In genomic region chr19:18419195-18419698, GRCh38 we compare ENCODE assay signal across 1 cellular context.
TF ChIP-seq lines count a peak whose summit lies in the region.

TSS of gene SSBP4 (plus strand) at chr19:18419398. CDS start at chr19:18419649, 251 bp downstream.

TF ChIP-seq in HepG2, 621 proteins besides CTCF, POLR2A, EP300 and RAD21 (continued from another document):
- TF ChIP-seq ZBTB14 (CRISPR knock-in tag; IDR thresholded peaks at IDR 0.05) (peak; percentile 93), ZBTB37 (CRISPR knock-in tag; IDR thresholded peaks at IDR 0.05) (no peak), THAP7 (CRISPR knock-in tag; IDR thresholded peaks at IDR 0.05) (no peak), ZNF431 (CRISPR knock-in tag; IDR thresholded peaks at IDR 0.05; ENCODE audit: borderline replicate concordance, low read depth) (0 out of 2 replicates have a peak, but pooled peaks have one; percentile 44), SP4 (CRISPR knock-in tag; IDR thresholded peaks at IDR 0.05) (peak; percentile 70; the same call in 1 of the 2 replicates), PHF20 (CRISPR knock-in tag; IDR thresholded peaks at IDR 0.05) (peak; percentile 50; the same call in 1 of the 2 replicates), TEAD2 (CRISPR knock-in tag; IDR thresholded peaks at IDR 0.05) (no peak), ZFY (CRISPR knock-in tag; IDR thresholded peaks at IDR 0.05) (peak; percentile 68), U2AF2 (IDR thresholded peaks at IDR 0.05; ENCODE audit: low read depth, low read length) (no peak), ZNF777 (CRISPR knock-in tag; IDR thresholded peaks at IDR 0.05) (peak; percentile 75; the same call in 1 of the 2 replicates), HNRNPK (IDR thresholded peaks at IDR 0.05; ENCODE audit: low read depth, low read length, poor library complexity, severe bottlenecking) (peak; percentile 10), IRF2 (CRISPR knock-in tag; IDR thresholded peaks at IDR 0.05) (no peak), RNF2 (conservative IDR thresholded peaks at IDR 0.05; ENCODE audit: low read depth) (0 out of 2 replicates have a peak, but pooled peaks have one; percentile 52), ZMYM4 (CRISPR knock-in tag; IDR thresholded peaks at IDR 0.05) (0 out of 2 replicates have a peak, but pooled peaks have one; percentile 7), ZNF251 (CRISPR knock-in tag; IDR thresholded peaks at IDR 0.05) (no peak)
- TF ChIP-seq, protein P1, sequence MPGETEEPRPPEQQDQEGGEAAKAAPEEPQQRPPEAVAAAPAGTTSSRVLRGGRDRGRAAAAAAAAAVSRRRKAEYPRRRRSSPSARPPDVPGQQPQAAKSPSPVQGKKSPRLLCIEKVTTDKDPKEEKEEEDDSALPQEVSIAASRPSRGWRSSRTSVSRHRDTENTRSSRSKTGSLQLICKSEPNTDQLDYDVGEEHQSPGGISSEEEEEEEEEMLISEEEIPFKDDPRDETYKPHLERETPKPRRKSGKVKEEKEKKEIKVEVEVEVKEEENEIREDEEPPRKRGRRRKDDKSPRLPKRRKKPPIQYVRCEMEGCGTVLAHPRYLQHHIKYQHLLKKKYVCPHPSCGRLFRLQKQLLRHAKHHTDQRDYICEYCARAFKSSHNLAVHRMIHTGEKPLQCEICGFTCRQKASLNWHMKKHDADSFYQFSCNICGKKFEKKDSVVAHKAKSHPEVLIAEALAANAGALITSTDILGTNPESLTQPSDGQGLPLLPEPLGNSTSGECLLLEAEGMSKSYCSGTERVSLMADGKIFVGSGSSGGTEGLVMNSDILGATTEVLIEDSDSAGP (CRISPR knock-in tag; IDR thresholded peaks at IDR 0.05; ENCODE audit: borderline replicate concordance), result no peak; the same call in 1 of the 2 replicates
- TF ChIP-seq, protein P2, sequence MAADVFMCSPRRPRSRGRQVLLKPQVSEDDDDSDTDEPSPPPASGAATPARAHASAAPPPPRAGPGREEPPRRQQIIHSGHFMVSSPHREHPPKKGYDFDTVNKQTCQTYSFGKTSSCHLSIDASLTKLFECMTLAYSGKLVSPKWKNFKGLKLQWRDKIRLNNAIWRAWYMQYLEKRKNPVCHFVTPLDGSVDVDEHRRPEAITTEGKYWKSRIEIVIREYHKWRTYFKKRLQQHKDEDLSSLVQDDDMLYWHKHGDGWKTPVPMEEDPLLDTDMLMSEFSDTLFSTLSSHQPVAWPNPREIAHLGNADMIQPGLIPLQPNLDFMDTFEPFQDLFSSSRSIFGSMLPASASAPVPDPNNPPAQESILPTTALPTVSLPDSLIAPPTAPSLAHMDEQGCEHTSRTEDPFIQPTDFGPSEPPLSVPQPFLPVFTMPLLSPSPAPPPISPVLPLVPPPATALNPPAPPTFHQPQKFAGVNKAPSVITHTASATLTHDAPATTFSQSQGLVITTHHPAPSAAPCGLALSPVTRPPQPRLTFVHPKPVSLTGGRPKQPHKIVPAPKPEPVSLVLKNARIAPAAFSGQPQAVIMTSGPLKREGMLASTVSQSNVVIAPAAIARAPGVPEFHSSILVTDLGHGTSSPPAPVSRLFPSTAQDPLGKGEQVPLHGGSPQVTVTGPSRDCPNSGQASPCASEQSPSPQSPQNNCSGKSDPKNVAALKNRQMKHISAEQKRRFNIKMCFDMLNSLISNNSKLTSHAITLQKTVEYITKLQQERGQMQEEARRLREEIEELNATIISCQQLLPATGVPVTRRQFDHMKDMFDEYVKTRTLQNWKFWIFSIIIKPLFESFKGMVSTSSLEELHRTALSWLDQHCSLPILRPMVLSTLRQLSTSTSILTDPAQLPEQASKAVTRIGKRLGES (CRISPR knock-in tag; IDR thresholded peaks at IDR 0.05; ENCODE audit: borderline replicate concordance), result peak; percentile 16; the same call in 1 of the 2 replicates
